In genomic region chr12:47808574-47809380, GRCh38 we compare ENCODE assay signal across 8 cellular contexts. TPM values are rescaled to one million over a fixed set of nuclear protein-coding genes. Genes with fewer than 3 reads are reported as not detected.
DNase-seq lines count a peak whose midpoint lies in the region; ATAC-seq, FAIRE-seq and TF ChIP-seq lines count a peak whose summit lies in the region.

No MANE protein-coding gene starts in this region.

- H2BK5ac ChIP-seq in mesenchymal stem cell (ENCODE audit: low read depth, low read length, poor library complexity, severe bottlenecking), result no peak overlapping the region

- H3K27ac ChIP-seq in GM12878 (ENCODE audit: control insufficient read depth, insufficient read depth) (peak overlapping the region; percentile 35), mesenchymal stem cell (ENCODE audit: low read length, poor library complexity, severe bottlenecking) (peak overlapping the region; percentile 69)

- H3K27me3 ChIP-seq in GM12878 (replicated peaks in 1 of 2; ENCODE audit: control insufficient read depth in 2 of 2, insufficient read depth in 2 of 2, low read length in 1 of 2) (no peaks in the 10 kb centered on the region; a peak in 1 of 4 replicates), mesenchymal stem cell (ENCODE audit: control insufficient read depth in 1 of 2, insufficient read depth in 1 of 2, low read length in 2 of 2) (no peaks in the 10 kb centered on the region)

- intact Hi-C loops in GM12878 (cut with micrococcal nuclease; ENCODE audit: unreplicated experiment), result no loop called here

- no peaks in the 10 kb centered on the region for H3K9me3 ChIP-seq in GM12878 (replicated peaks; ENCODE audit: control insufficient read depth, insufficient read depth, low read length)
- H3K9me3 ChIP-seq in mesenchymal stem cell (ENCODE audit: control insufficient read depth, low read length), result no peaks in the 10 kb centered on the region

- POLR2A ChIA-PET in GM12878 (lab: Charles Lee), result interaction anchor here (0.9 to 2.3 kb wide), 7 partner anchors 19 to 589 kb away, joined by 3 to 11 read pairs (median 3); no protein-coding TSS in a partner anchor

- H4K20me1 ChIP-seq in GM12878 (ENCODE audit: control insufficient read depth, insufficient read depth), result no peaks in the 10 kb centered on the region

- peak overlapping the region in 1 of 2 experiments; percentile 99 for H3K23ac ChIP-seq in mesenchymal stem cell (ENCODE audit: low read length in 2 of 2)

- H3K36me3 ChIP-seq in GM12878 (ENCODE audit: control insufficient read depth in 2 of 2, insufficient read depth in 2 of 2, low read length in 1 of 2) (no peaks in the 10 kb centered on the region; a peak in 1 of 4 replicates), mesenchymal stem cell (ENCODE audit: control insufficient read depth in 1 of 2, insufficient read depth in 2 of 2, low read depth in 1 of 2, low read length in 2 of 2) (peaks cover 26% of the 10 kb centered on the region in 2 experiments)

- TF ChIP-seq CTCF in GM13977 (IDR thresholded peaks at IDR 0.05; ENCODE audit: extremely low read depth, insufficient read depth, missing control alignments), result peak; percentile 24
- TF ChIP-seq CTCF in GM12878 (IDR thresholded peaks at IDR 0.05 in 2 of 3, conservative IDR thresholded peaks at IDR 0.05 in 1 of 3; ENCODE audit: control insufficient read depth in 2 of 3, extremely low read depth in 1 of 3, insufficient read depth in 1 of 3, low read depth in 3 of 3, low read length in 3 of 3), result peak in 2 of 3 experiments; percentile 31 to 35; a peak in 3 of 6 replicates

- peak overlapping the region in 1 of 2 experiments; percentile 98 for H3K14ac ChIP-seq in mesenchymal stem cell (ENCODE audit: low read length in 2 of 2)

- H3K4me3 ChIP-seq in GM12878 (peak overlapping the region; percentile 34), mesenchymal stem cell (ENCODE audit: insufficient read depth in 1 of 2, low read depth in 1 of 2, low read length in 2 of 2) (peak overlapping the region in 1 of 2 experiments; percentile 23)

- peak overlapping the region; percentile 34 to 95 for H2BK12ac ChIP-seq in mesenchymal stem cell (ENCODE audit: low read length in 2 of 2)

- H2AFZ ChIP-seq in GM12878 (ENCODE audit: control insufficient read depth, low read depth, low read length) (0 out of 2 replicates have a peak overlapping the region, but pooled peaks have one; percentile 19), mesenchymal stem cell (ENCODE audit: low read depth, low read length) (no peak overlapping the region)

- peak overlapping the region; percentile 37 to 97 for H3K18ac ChIP-seq in mesenchymal stem cell (ENCODE audit: low read depth in 1 of 2, low read length in 2 of 2)

- H3K9ac ChIP-seq in GM12878 (ENCODE audit: control insufficient read depth, insufficient read depth, low read length), result 0 out of 2 replicates have a peak overlapping the region, but pooled peaks have one; percentile 20
- H3K9ac ChIP-seq in mesenchymal stem cell (ENCODE audit: low read length), result peak overlapping the region; percentile 64

- peaks cover 4% of the 10 kb centered on the region for H3K79me1 ChIP-seq in mesenchymal stem cell (replicated peaks; ENCODE audit: low read length, poor library complexity, severe bottlenecking)

- in situ Hi-C loops in GM13977 (cut with MboI; ENCODE audit: low pct_unique_long_range_greater_than_20kb, low sequenced_read_pairs, unreplicated experiment), result no loop called here
- in situ Hi-C loops in GM12878 (cut with MboI), result no loop called here

- peak overlapping the region; percentile 44 for H2BK15ac ChIP-seq in mesenchymal stem cell (ENCODE audit: low read depth, poor library complexity, severe bottlenecking)

- peak overlapping the region; percentile 67 for H3K4me2 ChIP-seq in GM12878 (ENCODE audit: control insufficient read depth, insufficient read depth)
- H3K4me2 ChIP-seq in mesenchymal stem cell (ENCODE audit: low read length, poor library complexity, severe bottlenecking), result no peak overlapping the region

- CTCF ChIA-PET in GM12878 (lab: Yijun Ruan, JAX), result interaction anchor here (0.6 to 8.8 kb wide), 14 partner anchors 9 to 1045 kb away, joined by 3 to 85 read pairs (median 8); no protein-coding TSS in a partner anchor

- H2AK5ac ChIP-seq in mesenchymal stem cell (ENCODE audit: low read length, severe bottlenecking), result peak overlapping the region; percentile 32

- no peak for TF ChIP-seq POLR2A in GM12878 (IDR thresholded peaks at IDR 0.05; ENCODE audit: low read depth, low read length)

- H3K4ac ChIP-seq in mesenchymal stem cell (ENCODE audit: low read depth in 1 of 2, low read length in 2 of 2), result peak overlapping the region; percentile 83 to 91

- H4K91ac ChIP-seq in mesenchymal stem cell (ENCODE audit: low read length), result peak overlapping the region; percentile 74

- peak overlapping the region; percentile 63 for H4K8ac ChIP-seq in mesenchymal stem cell (ENCODE audit: low read length)

- BruUV-seq in GM12878 (replicated peaks; lab: Mats Ljungman, UMichigan), result no TSS peak

- 21% methylated on average over 9 of the region's 9 CpGs for WGBS in GM12878 (ENCODE audit: insufficient coverage, insufficient replicate concordance, low lambda C conversion rate, missing lambda C conversion rate)
- 64% methylated on average over 9 of the region's 9 CpGs for WGBS in mesenchymal stem cell

- no peak for FAIRE-seq in GM12878 (lab: Jason Lieb, UNC)

- ATAC-seq in GM12878 (peak; percentile 32), GM21717 (IDR thresholded peaks at IDR 0.05; ENCODE audit: unreplicated experiment) (no peak), HG03342 (IDR thresholded peaks at IDR 0.05; ENCODE audit: unreplicated experiment) (no peak), GM18909 (IDR thresholded peaks at IDR 0.05; ENCODE audit: poor library complexity, unreplicated experiment) (no peak)

- SMC1A ChIA-PET in GM12878 (lab: Charles Lee; ENCODE audit: uncharacterized antibody, unreplicated experiment), result interaction anchor here (0.7 to 3.1 kb wide), 14 partner anchors 9 to 76 kb away, joined by 3 to 14 read pairs (median 4); no protein-coding TSS in a partner anchor

- TF ChIP-seq EP300 in GM12878 (IDR thresholded peaks at IDR 0.05; ENCODE audit: borderline replicate concordance in 1 of 2, control insufficient read depth in 1 of 2, low read depth in 2 of 2, low read length in 2 of 2), result no peak

- H3K4me1 ChIP-seq in GM12878 (ENCODE audit: control insufficient read depth, insufficient read depth, low read length), result peaks cover 62% of the 10 kb centered on the region
- H3K4me1 ChIP-seq in mesenchymal stem cell (ENCODE audit: control insufficient read depth, insufficient read depth, low read depth, low read length), result peaks cover 66% of the 10 kb centered on the region

- TF ChIP-seq RAD21 in GM12878 (IDR thresholded peaks at IDR 0.05; ENCODE audit: insufficient read depth, low read depth, low read length), result no peak

- DNase-seq in GM13977 (ENCODE audit: low spot score) (no peak), RPMI8226 (peak; percentile 77), GM12878 (ENCODE audit: low read depth, low spot score) (no peak), mesenchymal stem cell (peak; percentile 66), GDM1 (lab: John Stamatoyannopoulos, UW) (no peak)

- H3K79me2 ChIP-seq in GM12878 (ENCODE audit: control insufficient read depth, insufficient read depth, low read length), result peaks cover 15% of the 10 kb centered on the region

- RAD21 ChIA-PET in GM12878 (lab: Charles Lee; ENCODE audit: unreplicated experiment), result interaction anchor here (1.0 to 9.0 kb wide), 6 partner anchors 10 to 78 kb away, joined by 3 to 202 read pairs (median 6); partner anchors contain the start of gene HDAC7

- peak overlapping the region; percentile 11 for H2BK120ac ChIP-seq in mesenchymal stem cell (ENCODE audit: low read depth, low read length)

RNA-seq across cellular contexts. Expression of gene HDAC7, which starts 10.9 kb away (rescaled TPM):
- total RNA-seq in GM12878 (2013; cell fraction: nucleolus; rRNA removed), result 25.7 and 29.4 TPM in 2 replicates
- 5.0 and 6.9 TPM in 2 replicates for total RNA-seq in GM12878 (2014; rRNA removed)
- total RNA-seq in GM12878 (2014; rRNA removed; fragmentation: Illumina TruSeq; extraction: Trizol), result 3.1 and 3.9 TPM in 2 replicates
- 12.6 and 18.3 TPM in 2 replicates for total RNA-seq in GM12878 (2021)
- 14.4 TPM for polyA plus RNA-seq in GM12878 (2011; ENCODE audit: low read depth)
- 5.1 and 5.6 TPM in 2 replicates for polyA plus RNA-seq in GM12878 (2011; rRNA removed)
- polyA plus RNA-seq in GM12878 (2011; cell fraction: cytosol; rRNA removed), result 5.8 and 7.1 TPM in 2 replicates
- polyA plus RNA-seq in GM12878 (2011; cell fraction: nucleus; rRNA removed), result 46.3 and 61.4 TPM in 2 replicates
- polyA plus RNA-seq in GM12878 (2012), result 31.4 and 31.5 TPM in 2 replicates
- polyA plus RNA-seq in GM12878 (2014; fragmentation: Illumina TruSeq; extraction: Trizol), result 2.5 and 6.3 TPM in 2 replicates
- 1 to 10 TPM in 1 of 2 experiments, under 1 TPM in 1; 0.47 to 1.3 TPM for polyA plus RNA-seq in GM12878 (2014; fragmentation: Nextera tagmentation; extraction: Ambion mirVana)
- 10.1 and 11.4 TPM in 2 replicates for polyA plus RNA-seq in GM12878 (2014; rRNA removed)
- polyA plus RNA-seq in GM12878 (2016; fragmentation: Nextera tagmentation; extraction: Ambion mirVana), result 1 to 10 TPM; 5.1 to 6.2 TPM
- 4.2 and 8.0 TPM in 2 replicates for polyA minus RNA-seq in GM12878 (2011; rRNA and poly(A)+ RNA removed)
- 3.9 and 4.3 TPM in 2 replicates for polyA minus RNA-seq in GM12878 (2011; cell fraction: cytosol; rRNA and poly(A)+ RNA removed)
- 8.6 and 12.2 TPM in 2 replicates for polyA minus RNA-seq in GM12878 (2011; cell fraction: nucleus; rRNA and poly(A)+ RNA removed)
- 50.4 TPM for polyA plus RNA-seq in mesenchymal stem cell (2013, experiment 1 of 2)
- 47.9 TPM for polyA plus RNA-seq in mesenchymal stem cell (2013, experiment 2 of 2)

RNA-seq across cellular contexts. Expression of gene SLC48A1, which starts 35.7 kb away (rescaled TPM):
- 2.5 and 3.7 TPM in 2 replicates for total RNA-seq in GM12878 (2013; cell fraction: nucleolus; rRNA removed)
- 1.7 and 2.4 TPM in 2 replicates for total RNA-seq in GM12878 (2014; rRNA removed)
- total RNA-seq in GM12878 (2014; rRNA removed; fragmentation: Illumina TruSeq; extraction: Trizol), result 1.1 and 1.2 TPM in 2 replicates
- 2.4 and 3.8 TPM in 2 replicates for total RNA-seq in GM12878 (2021)
- 0.84 TPM for polyA plus RNA-seq in GM12878 (2011; ENCODE audit: low read depth)
- 0.55 and 1.2 TPM in 2 replicates for polyA plus RNA-seq in GM12878 (2011; rRNA removed)
- 1.6 and 2.1 TPM in 2 replicates for polyA plus RNA-seq in GM12878 (2011; cell fraction: cytosol; rRNA removed)
- polyA plus RNA-seq in GM12878 (2011; cell fraction: nucleus; rRNA removed), result 2.4 and 2.7 TPM in 2 replicates
- 1.8 and 2.1 TPM in 2 replicates for polyA plus RNA-seq in GM12878 (2012)
- 1.6 TPM in 2 replicates for polyA plus RNA-seq in GM12878 (2014; fragmentation: Illumina TruSeq; extraction: Trizol)
- 1 to 10 TPM; 1.1 to 2.2 TPM for polyA plus RNA-seq in GM12878 (2014; fragmentation: Nextera tagmentation; extraction: Ambion mirVana)
- polyA plus RNA-seq in GM12878 (2014; rRNA removed), result 1.1 and 1.9 TPM in 2 replicates
- polyA plus RNA-seq in GM12878 (2016; fragmentation: Nextera tagmentation; extraction: Ambion mirVana), result 1 to 10 TPM; 4.0 to 4.9 TPM
- polyA minus RNA-seq in GM12878 (2011; rRNA and poly(A)+ RNA removed), result 1.2 and 1.8 TPM in 2 replicates
- polyA minus RNA-seq in GM12878 (2011; cell fraction: cytosol; rRNA and poly(A)+ RNA removed), result 0.67 and 0.94 TPM in 2 replicates
- polyA minus RNA-seq in GM12878 (2011; cell fraction: nucleus; rRNA and poly(A)+ RNA removed), result 0.38 and 1.9 TPM in 2 replicates
- polyA plus RNA-seq in mesenchymal stem cell (2013, experiment 1 of 2), result 8.4 TPM
- polyA plus RNA-seq in mesenchymal stem cell (2013, experiment 2 of 2), result 8.3 TPM

RNA-seq across cellular contexts. Expression of gene RAPGEF3, which starts 50.1 kb away (rescaled TPM):
- 4.6 and 5.7 TPM in 2 replicates for total RNA-seq in GM12878 (2013; cell fraction: nucleolus; rRNA removed)
- total RNA-seq in GM12878 (2014; rRNA removed) (0.27 and 0.28 TPM in 2 replicates), GM12878 (2014; rRNA removed; fragmentation: Illumina TruSeq; extraction: Trizol) (0.09 and 0.18 TPM in 2 replicates), GM12878 (2021) (0.64 and 0.88 TPM in 2 replicates)
- 0.38 TPM for polyA plus RNA-seq in GM12878 (2011; ENCODE audit: low read depth)
- polyA plus RNA-seq in GM12878 (2011; rRNA removed) (0.30 and 0.68 TPM in 2 replicates), GM12878 (2014; fragmentation: Illumina TruSeq; extraction: Trizol) (0.17 and 0.34 TPM in 2 replicates), GM12878 (2014; fragmentation: Nextera tagmentation; extraction: Ambion mirVana) (under 1 TPM in 1 of 2 experiments, not detected in 1; 0.02 TPM), GM12878 (2014; rRNA removed) (0.63 and 0.92 TPM in 2 replicates), GM12878 (2016; fragmentation: Nextera tagmentation; extraction: Ambion mirVana) (under 1 TPM in 1 of 2 experiments, not detected in 1; 0.27 TPM)
- polyA plus RNA-seq in GM12878 (2011; cell fraction: cytosol; rRNA removed), result 0.63 and 0.94 TPM in 2 replicates
- 3.4 and 4.8 TPM in 2 replicates for polyA plus RNA-seq in GM12878 (2011; cell fraction: nucleus; rRNA removed)
- 0.81 and 0.97 TPM in 2 replicates for polyA plus RNA-seq in GM12878 (2012)
- 0.22 and 1.5 TPM in 2 replicates for polyA minus RNA-seq in GM12878 (2011; rRNA and poly(A)+ RNA removed)
- polyA minus RNA-seq in GM12878 (2011; cell fraction: cytosol; rRNA and poly(A)+ RNA removed), result 1.7 TPM in 1 of 2 replicates, not detected in the other
- 1.3 and 3.1 TPM in 2 replicates for polyA minus RNA-seq in GM12878 (2011; cell fraction: nucleus; rRNA and poly(A)+ RNA removed)
- 1.2 TPM for polyA plus RNA-seq in mesenchymal stem cell (2013, experiment 1 of 2)
- polyA plus RNA-seq in mesenchymal stem cell (2013, experiment 2 of 2), result 1.2 TPM

Comparison
In these comparisons a context has a peak if more than half of its experiments do, and no peak if none do; other contexts are left out.
1. DNase-seq: peak in RPMI8226 (single experiment) and mesenchymal stem cell (single experiment); none in GM13977 (single experiment), GM12878 (single experiment) and GDM1 (single experiment).